ENCODE assay signal across 1 cellular context in the genomic region with DNA sequence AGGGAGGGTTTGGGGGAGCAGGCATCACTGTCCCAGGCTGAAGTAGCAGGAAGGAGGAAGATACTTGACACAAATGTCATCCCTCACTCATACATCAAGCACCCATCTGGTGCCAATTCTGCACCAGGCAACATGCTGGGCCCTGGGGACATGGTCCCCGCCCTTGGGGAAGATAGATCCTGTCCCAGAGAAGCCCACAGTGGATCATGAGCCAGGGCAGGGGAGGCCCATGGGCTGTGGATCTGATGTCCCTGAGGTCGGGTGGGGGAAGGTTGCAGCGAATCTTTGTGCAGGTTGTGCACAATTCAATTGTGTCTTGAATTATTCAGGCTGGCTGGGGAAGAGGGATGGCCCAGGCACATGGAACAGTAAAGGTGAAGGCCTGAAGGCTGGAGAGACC.
TF ChIP-seq lines count a peak whose summit lies in the region.

No MANE protein-coding gene starts in this region.

TF ChIP-seq in H1, 55 proteins besides CTCF, POLR2A, EP300 and RAD21:
- TF ChIP-seq KDM4A (IDR thresholded peaks at IDR 0.05; ENCODE audit: low read depth, low read length, severe bottlenecking) (no peak), POU5F1 (IDR thresholded peaks at IDR 0.05; ENCODE audit: low read depth, low read length) (no peak), NRF1 (IDR thresholded peaks at IDR 0.05; ENCODE audit: low read depth, low read length) (no peak), TBP (IDR thresholded peaks at IDR 0.05; ENCODE audit: low read depth, low read length) (no peak), GABPA (IDR thresholded peaks at IDR 0.05; ENCODE audit: borderline replicate concordance, insufficient read depth, low read length) (no peak), SIRT6 (IDR thresholded peaks at IDR 0.05; ENCODE audit: low read length) (no peak), HDAC6 (IDR thresholded peaks at IDR 0.05; ENCODE audit: low read depth, low read length) (no peak), TEAD4 (IDR thresholded peaks at IDR 0.05; ENCODE audit: low read depth, low read length) (no peak), YY1 (IDR thresholded peaks at IDR 0.05; ENCODE audit: low read depth, low read length) (no peak), BCL11A (IDR thresholded peaks at IDR 0.05; ENCODE audit: low read depth in 2 of 2, low read length in 2 of 2) (no peak), SAP30 (IDR thresholded peaks at IDR 0.05; ENCODE audit: insufficient read depth, insufficient replicate concordance, low read length) (no peak), TAF1 (IDR thresholded peaks at IDR 0.05; ENCODE audit: low read depth, low read length) (no peak), ASH2L (IDR thresholded peaks at IDR 0.05; ENCODE audit: low read length) (no peak), RFX5 (IDR thresholded peaks at IDR 0.05; ENCODE audit: borderline replicate concordance, low read depth, low read length) (no peak), TCF12 (IDR thresholded peaks at IDR 0.05; ENCODE audit: low read depth, low read length) (no peak), GTF2F1 (IDR thresholded peaks at IDR 0.05; ENCODE audit: borderline replicate concordance, low read depth, low read length) (no peak)
- TF ChIP-seq, protein P1, sequence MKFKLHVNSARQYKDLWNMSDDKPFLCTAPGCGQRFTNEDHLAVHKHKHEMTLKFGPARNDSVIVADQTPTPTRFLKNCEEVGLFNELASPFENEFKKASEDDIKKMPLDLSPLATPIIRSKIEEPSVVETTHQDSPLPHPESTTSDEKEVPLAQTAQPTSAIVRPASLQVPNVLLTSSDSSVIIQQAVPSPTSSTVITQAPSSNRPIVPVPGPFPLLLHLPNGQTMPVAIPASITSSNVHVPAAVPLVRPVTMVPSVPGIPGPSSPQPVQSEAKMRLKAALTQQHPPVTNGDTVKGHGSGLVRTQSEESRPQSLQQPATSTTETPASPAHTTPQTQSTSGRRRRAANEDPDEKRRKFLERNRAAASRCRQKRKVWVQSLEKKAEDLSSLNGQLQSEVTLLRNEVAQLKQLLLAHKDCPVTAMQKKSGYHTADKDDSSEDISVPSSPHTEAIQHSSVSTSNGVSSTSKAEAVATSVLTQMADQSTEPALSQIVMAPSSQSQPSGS (IDR thresholded peaks at IDR 0.05; ENCODE audit: low read length): no peak
